28 cellular contexts compared by ENCODE assay signal in genomic region chr3:99767341-99767740, GRCh38.
"Had no signal": no experiment of that assay in that cellular context is flagged by ENCODE, and none has a peak within 500 bp of the region (broad histone marks: within the 10 kb centered on the region; RNA-seq: fewer than 3 reads in every experiment).

No MANE protein-coding gene starts in this region.

- H3K27me3 Mint-ChIP-seq: activated CD4-positive, alpha-beta T cell treated with anti-CD3 and anti-CD28 coated beads, Interleukin-2, amount 10 ng/mL, durations not matched to agents 7 days and 5 days had no signal

- ATAC-seq: activated CD4-positive, CD25-positive, alpha-beta regulatory T cell treated with anti-CD3 and anti-CD28 coated beads, Interleukin-2, amount 50 U/mL, for 24 hours; activated CD8-positive, alpha-beta memory T cell treated with anti-CD3 and anti-CD28 coated beads, Interleukin-2, amount 10 ng/mL, durations not matched to agents 7 days and 5 days; activated CD8-positive, alpha-beta T cell treated with anti-CD3 and anti-CD28 coated beads for 36 hours; activated naive CD4-positive, alpha-beta T cell treated with anti-CD3 and anti-CD28 coated beads, Interleukin-2, amount 50 U/mL, for 72 hours; body of pancreas; gastrocnemius medialis; left colon; mucosa of descending colon; stimulated activated naive B cell treated with anti-CD40 and anti-IgM and Interleukin-4, amounts not matched to agents 10 μg/mL and 1 μg/mL and 100 μg/mL, for 72 hours; T-cell had no signal

- H3K27me3 ChIP-seq: adrenal gland, gastrocnemius medialis, neural progenitor cell, sigmoid colon, testis, uterus had no signal

- H3K27ac ChIP-seq: adrenal gland, body of pancreas, cardiac muscle cell, epithelial cell of prostate, gastrocnemius medialis, neural progenitor cell, sigmoid colon, testis, uterus, VCaP had no signal

- H3K9ac ChIP-seq: neural progenitor cell had no signal

- H3K4me3 ChIP-seq: adrenal gland, body of pancreas, cardiac muscle cell, gastrocnemius medialis, mucosa of descending colon, neural progenitor cell, sigmoid colon, testis, uterus had no signal

- H3K36me3 Mint-ChIP-seq: activated CD8-positive, alpha-beta memory T cell treated with anti-CD3 and anti-CD28 coated beads, Interleukin-2, amount 10 ng/mL, durations not matched to agents 7 days and 5 days; activated naive CD4-positive, alpha-beta T cell treated with anti-CD3 and anti-CD28 coated beads, Interleukin-2, amount 50 U/mL, for 72 hours; memory B cell; neural progenitor cell; stimulated activated naive B cell treated with anti-CD40 and anti-IgM and Interleukin-4, amounts not matched to agents 10 μg/mL and 1 μg/mL and 100 μg/mL, for 72 hours; T-cell had no signal

- H2AFZ ChIP-seq: neural progenitor cell had no signal

- H3K4me3 Mint-ChIP-seq: activated CD4-positive, alpha-beta T cell treated with anti-CD3 and anti-CD28 coated beads, Interleukin-2, amount 10 ng/mL, durations not matched to agents 7 days and 5 days; activated CD8-positive, alpha-beta memory T cell treated with anti-CD3 and anti-CD28 coated beads, Interleukin-2, amount 10 ng/mL, durations not matched to agents 7 days and 5 days; activated CD8-positive, alpha-beta T cell treated with anti-CD3 and anti-CD28 coated beads for 36 hours; memory B cell; neural progenitor cell; stimulated activated naive B cell treated with anti-CD40 and anti-IgM and Interleukin-4, amounts not matched to agents 10 μg/mL and 1 μg/mL and 100 μg/mL, for 72 hours; T-cell; T-helper 2 cell treated with Interferon-gamma antibody and Interleukin-4, amounts not matched to agents 5 μg/mL and 100 μg/mL, for 36 hours had no signal

- H3K9me3 Mint-ChIP-seq: activated CD4-positive, alpha-beta T cell treated with anti-CD3 and anti-CD28 coated beads, Interleukin-2, amount 10 ng/mL, durations not matched to agents 7 days and 5 days; activated CD8-positive, alpha-beta T cell treated with anti-CD3 and anti-CD28 coated beads for 36 hours; activated naive CD4-positive, alpha-beta T cell treated with anti-CD3 and anti-CD28 coated beads, Interleukin-2, amount 50 U/mL, for 72 hours; memory B cell; neural progenitor cell; stimulated activated naive B cell treated with anti-CD40 and anti-IgM and Interleukin-4, amounts not matched to agents 10 μg/mL and 1 μg/mL and 100 μg/mL, for 72 hours; T-cell; T-helper 2 cell treated with Interferon-gamma antibody and Interleukin-4, amounts not matched to agents 5 μg/mL and 100 μg/mL, for 36 hours had no signal

- H3K36me3 ChIP-seq: adrenal gland, cardiac muscle cell, gastrocnemius medialis, neural progenitor cell, sigmoid colon, uterus had no signal

- H3K27ac Mint-ChIP-seq: activated CD4-positive, alpha-beta T cell treated with anti-CD3 and anti-CD28 coated beads, Interleukin-2, amount 10 ng/mL, durations not matched to agents 7 days and 5 days; activated CD8-positive, alpha-beta memory T cell treated with anti-CD3 and anti-CD28 coated beads, Interleukin-2, amount 10 ng/mL, durations not matched to agents 7 days and 5 days; activated CD8-positive, alpha-beta T cell treated with anti-CD3 and anti-CD28 coated beads for 36 hours; activated naive CD4-positive, alpha-beta T cell treated with anti-CD3 and anti-CD28 coated beads, Interleukin-2, amount 50 U/mL, for 72 hours; memory B cell; neural progenitor cell; stimulated activated naive B cell treated with anti-CD40 and anti-IgM and Interleukin-4, amounts not matched to agents 10 μg/mL and 1 μg/mL and 100 μg/mL, for 72 hours; T-cell; T-helper 2 cell treated with Interferon-gamma antibody and Interleukin-4, amounts not matched to agents 5 μg/mL and 100 μg/mL, for 36 hours had no signal

- H3K4me2 ChIP-seq: neural progenitor cell had no signal

- H3K4me1 Mint-ChIP-seq: activated CD4-positive, alpha-beta T cell treated with anti-CD3 and anti-CD28 coated beads, Interleukin-2, amount 10 ng/mL, durations not matched to agents 7 days and 5 days; activated CD8-positive, alpha-beta memory T cell treated with anti-CD3 and anti-CD28 coated beads, Interleukin-2, amount 10 ng/mL, durations not matched to agents 7 days and 5 days; memory B cell; stimulated activated naive B cell treated with anti-CD40 and anti-IgM and Interleukin-4, amounts not matched to agents 10 μg/mL and 1 μg/mL and 100 μg/mL, for 72 hours; T-cell had no signal

- H3K9me3 ChIP-seq: adrenal gland, body of pancreas, gastrocnemius medialis, mucosa of descending colon, sigmoid colon, testis, uterus had no signal

- DNase-seq: activated CD4-positive, alpha-beta T cell treated with anti-CD3 and anti-CD28 coated beads, Interleukin-2, amount 10 ng/mL, durations not matched to agents 7 days and 5 days; activated CD8-positive, alpha-beta memory T cell treated with anti-CD3 and anti-CD28 coated beads, Interleukin-2, amount 10 ng/mL, durations not matched to agents 7 days and 5 days; activated CD8-positive, alpha-beta T cell treated with anti-CD3 and anti-CD28 coated beads for 36 hours; activated gamma-delta T cell treated with Interleukin-2 at 50 U/mL for 16 hours; activated T-cell treated with anti-CD3 and anti-CD28 coated beads for 4 hours; adrenal gland; body of pancreas; gastrocnemius medialis; head of caudate nucleus; hypothalamus; left colon; mucosa of descending colon; sigmoid colon; stimulated activated CD4-positive, alpha-beta T cell treated with anti-CD3 and anti-CD28 coated beads, Interleukin-2, amount 100 ng/mL, for 48 hours; stimulated activated CD8-positive, alpha-beta memory T cell treated with anti-CD3 and anti-CD28 coated beads, Interleukin-4, amount 100 ng/mL, for 48 hours; stimulated activated naive B cell treated with anti-CD40 and anti-IgM and Interleukin-4, amounts not matched to agents 10 μg/mL and 1 μg/mL and 100 μg/mL, for 72 hours; T-cell; testis; trophoblast cell; uterus had no signal

- H3K4me1 ChIP-seq: adrenal gland, body of pancreas, neural progenitor cell, testis, uterus had no signal
